Comparison of ENCODE assay signal across 13 cellular contexts in genomic region chr5:1127991-1128785, GRCh38. TPM values are rescaled to one million over a fixed set of nuclear protein-coding genes. Genes with fewer than 3 reads are reported as not detected.
DNase-seq lines count a peak whose midpoint lies in the region; ATAC-seq and TF ChIP-seq lines count a peak whose summit lies in the region.
"Had no signal": no experiment of that assay in that cellular context is flagged by ENCODE, and none has a peak within 500 bp of the region (broad histone marks: within the 10 kb centered on the region; RNA-seq: fewer than 3 reads in every experiment).

No MANE protein-coding gene starts in this region.

- no peaks in the 10 kb centered on the region for H3K9me2 ChIP-seq in PC-9 (ENCODE audit: insufficient read depth)

- H2AFZ ChIP-seq in PC-9: no peak overlapping the region

- POLR2A ChIA-PET in PC-9 (lab: Charles Lee; ENCODE audit: unreplicated experiment): interaction anchor here (0.6 kb wide), 1 partner anchor 10 kb away, joined by 4 read pairs; no protein-coding TSS in a partner anchor

- no peaks in the 10 kb centered on the region for H3K27me3 ChIP-seq in PC-9 (ENCODE audit: insufficient read depth, low read depth)
- no peaks in the 10 kb centered on the region for H3K27me3 ChIP-seq in right atrium auricular region
- H3K27me3 ChIP-seq in thyroid gland: no peaks in the 10 kb centered on the region
- H3K27me3 ChIP-seq: adrenal gland had no signal

- peaks cover 57% of the 10 kb centered on the region for H3K4me1 ChIP-seq in PC-9 (replicated peaks; ENCODE audit: insufficient read depth)
- H3K4me1 ChIP-seq in right atrium auricular region: peaks cover 0 to 63% of the 10 kb centered on the region in 2 donors
- peaks cover 26 to 38% of the 10 kb centered on the region in 2 donors for H3K4me1 ChIP-seq in thyroid gland
- H3K4me1 ChIP-seq: adrenal gland had no signal

- H3K27ac ChIP-seq in PC-9 (no peak overlapping the region), right atrium auricular region (peak overlapping the region; percentile 47 to 76), thyroid gland (peak overlapping the region in 2 of 3 donors; percentile 77 to 86)
- H3K27ac ChIP-seq: adrenal gland had no signal

- WGBS in thyroid gland, 2 donors: 65 to 78% methylated on average over 12 to 18 of the region's 18 CpGs

- BruUV-seq in PC-9 (replicated peaks; lab: Mats Ljungman, UMichigan): no TSS peak

- H3K9me3 ChIP-seq in PC-9 (ENCODE audit: insufficient read depth, low read depth) (no peaks in the 10 kb centered on the region), right atrium auricular region (no peaks in the 10 kb centered on the region), thyroid gland (no peaks in the 10 kb centered on the region)
- H3K9me3 ChIP-seq: adrenal gland had no signal

- no peaks in the 10 kb centered on the region for H4K20me1 ChIP-seq in PC-9 (ENCODE audit: insufficient read depth)

- CTCF ChIA-PET in PC-9 (lab: Charles Lee): no interaction called here

- intact Hi-C loops in PC-9 (cut with micrococcal nuclease; ENCODE audit: unreplicated experiment): no loop called here
- intact Hi-C loops in thyroid gland (cut with DNase I): no loop called here

- H3K4me2 ChIP-seq in PC-9: peak overlapping the region; percentile 74; the same call in 1 of the 2 replicates

- no peak for TF ChIP-seq CTCF in PC-9 (conservative IDR thresholded peaks at IDR 0.05)
- no peak for TF ChIP-seq CTCF in right atrium auricular region (IDR thresholded peaks at IDR 0.05)
- no peak for TF ChIP-seq CTCF in thyroid gland (IDR thresholded peaks at IDR 0.05)

- DNase-seq in NCI-H1417 (lab: John Stamatoyannopoulos, UW) (peak; percentile 41 to 68 (median 53)), NCI-H1417 treated with DMSO at 0.1 percent for 48 hours (lab: John Stamatoyannopoulos, UW) (no peak), PC-9 (no peak), right atrium auricular region (ENCODE audit: low spot score) (no peak), thyroid gland (peak; percentile 49 to 58)
- DNase-seq in activated CD8-positive, alpha-beta memory T cell treated with anti-CD3 and anti-CD28 coated beads, Interleukin-2, amount 50 U/mL, for 4 hours: no peak
- DNase-seq: adrenal gland; effector CD8-positive, alpha-beta T cell; head of caudate nucleus; stimulated activated CD4-positive, alpha-beta T cell treated with anti-CD3 and anti-CD28 coated beads, Interleukin-4, amount 100 ng/mL, for 4 hours; T1000 had no signal

- peaks cover 31% of the 10 kb centered on the region for H3F3A ChIP-seq in PC-9 (ENCODE audit: insufficient read depth, low read depth)

- no peaks in the 10 kb centered on the region for H3K36me3 ChIP-seq in PC-9 (ENCODE audit: low read depth)
- H3K36me3 ChIP-seq in right atrium auricular region: no peaks in the 10 kb centered on the region
- H3K36me3 ChIP-seq in thyroid gland: no peaks in the 10 kb centered on the region
- H3K36me3 ChIP-seq: adrenal gland had no signal

- no peak overlapping the region for H3K4me3 ChIP-seq in PC-9
- H3K4me3 ChIP-seq in right atrium auricular region: no peak overlapping the region
- no peak overlapping the region for H3K4me3 ChIP-seq in thyroid gland (replicated peaks in 1 of 3)
- H3K4me3 ChIP-seq: adrenal gland had no signal

- ATAC-seq in GM18909 (IDR thresholded peaks at IDR 0.05; ENCODE audit: poor library complexity, unreplicated experiment): no peak
- ATAC-seq in GM21825 (IDR thresholded peaks at IDR 0.05; ENCODE audit: unreplicated experiment): no peak

- no peaks in the 10 kb centered on the region for H3K79me2 ChIP-seq in PC-9 (ENCODE audit: low read depth)

- no peak for TF ChIP-seq POLR2A in thyroid gland (IDR thresholded peaks at IDR 0.05)

RNA-seq across cellular contexts. Expression of gene SLC12A7, which starts 16.3 kb away (rescaled TPM):
- total RNA-seq in PC-9 (2021): 174 and 207 TPM in 2 replicates
- 10 to 100 TPM; 28.5 to 42.3 TPM for total RNA-seq in right atrium auricular region
- total RNA-seq in thyroid gland: 10 to 100 TPM; 26.1 to 41.6 (median 29.1) TPM

Comparison
In these comparisons a context has a peak if more than half of its experiments do, and no peak if none do; other contexts are left out.
1. DNase-seq: peak in NCI-H1417 (3 of 3) and thyroid gland (2 of 2); none in NCI-H1417 treated with DMSO at 0.1 percent for 48 hours (single experiment), PC-9 (0 of 2), right atrium auricular region (single experiment) and activated CD8-positive, alpha-beta memory T cell treated with anti-CD3 and anti-CD28 coated beads, Interleukin-2, amount 50 U/mL, for 4 hours (single experiment).